ENCODE assay signal across 8 cellular contexts in the genomic region with DNA sequence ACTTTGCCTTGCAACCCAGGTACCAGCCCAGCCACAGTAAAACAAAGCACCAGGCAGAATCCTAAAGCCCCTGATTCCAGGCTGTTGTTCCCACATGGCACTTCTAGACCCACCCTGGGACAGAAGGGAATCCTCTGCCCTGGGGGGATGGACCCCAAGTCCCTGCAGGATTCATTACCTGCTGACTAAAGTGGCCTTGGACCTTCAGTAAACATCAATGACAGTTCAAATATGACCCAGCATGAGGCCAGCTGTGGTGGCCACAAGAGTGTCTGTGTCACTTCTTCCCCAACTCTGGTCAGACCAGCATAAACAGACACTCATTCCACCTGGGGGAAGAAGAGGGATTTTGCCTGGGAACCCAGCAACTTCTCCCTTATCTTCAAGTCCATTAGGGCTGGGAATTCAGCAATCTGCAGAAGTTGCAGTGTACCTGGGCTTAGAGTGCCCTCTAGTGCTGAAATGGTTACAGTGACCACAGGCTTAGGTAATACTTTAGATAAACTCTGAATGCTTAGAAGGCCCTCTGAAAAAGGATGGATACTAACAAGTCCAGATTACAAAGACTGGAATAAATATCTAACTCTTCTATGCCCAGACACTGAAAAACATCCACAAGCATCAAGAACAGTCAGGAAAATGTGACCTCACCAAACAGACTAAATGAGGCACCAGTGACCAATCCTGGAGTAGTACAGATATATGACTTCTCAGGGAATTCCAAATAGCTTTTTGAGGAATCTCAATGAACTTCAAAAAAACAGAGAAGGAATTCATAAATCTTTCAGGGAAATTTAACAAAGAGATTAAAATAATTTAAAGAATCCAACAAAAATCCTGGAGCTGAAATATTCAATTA.
DNase-seq lines count a peak whose midpoint lies in the region; ATAC-seq, FAIRE-seq and TF ChIP-seq lines count a peak whose summit lies in the region.

No MANE protein-coding gene starts in this region.

- H3K4me1 Mint-ChIP-seq in CD8-positive, alpha-beta memory T cell: peaks cover 6 to 25% (median 13%) of the 10 kb centered on the region in 3 donors

- peaks cover 7 to 29% (median 28%) of the 10 kb centered on the region in 3 donors for H3K36me3 Mint-ChIP-seq in CD8-positive, alpha-beta memory T cell

- H3K9me3 Mint-ChIP-seq in CD8-positive, alpha-beta memory T cell: no peaks in the 10 kb centered on the region

- POLR2A ChIA-PET in CD8-positive, alpha-beta memory T cell (lab: Charles Lee): no interaction called here

- H3K4me3 Mint-ChIP-seq in CD8-positive, alpha-beta memory T cell: no peak overlapping the region

- DNase-seq in CD8-positive, alpha-beta memory T cell: peak in 4 of 5 donors; percentile 9 to 49 (median 14)
- peak; percentile 51 for DNase-seq in NCI-H2107 treated with DMSO at 0.1 percent for 48 hours (lab: John Stamatoyannopoulos, UW; ENCODE audit: unreplicated experiment)
- DNase-seq in fibroblast of the conjunctiva (ENCODE audit: low read depth): peak; percentile 56
- DNase-seq in pancreas: peak in 4 of 6 donors; percentile 16 to 61 (median 36)
- no peak for DNase-seq in NCI-H128 (lab: John Stamatoyannopoulos, UW; ENCODE audit: unreplicated experiment)

- no peak overlapping the region for H3K27ac Mint-ChIP-seq in CD8-positive, alpha-beta memory T cell

- no peak overlapping the region for H3K4me3 ChIP-seq in CD8-positive, alpha-beta memory T cell (ENCODE audit: low read length)
- H3K4me3 ChIP-seq in WI38 (ENCODE audit: low read depth, low read length) (no peak overlapping the region), pancreas (no peak overlapping the region)

- ATAC-seq in GM18867 (IDR thresholded peaks at IDR 0.05; ENCODE audit: unreplicated experiment) (peak; percentile 84), HG03045 (IDR thresholded peaks at IDR 0.05; ENCODE audit: unreplicated experiment) (peak; percentile 73), pancreas (peak; percentile 85 to 98 (median 94))

- CTCF ChIA-PET in CD8-positive, alpha-beta memory T cell (lab: Charles Lee): no interaction called here

- H3K27ac ChIP-seq in CD8-positive, alpha-beta memory T cell (ENCODE audit: low read depth, low read length): no peak overlapping the region
- H3K27ac ChIP-seq in pancreas: no peak overlapping the region

- H3K27me3 Mint-ChIP-seq in CD8-positive, alpha-beta memory T cell: no peaks in the 10 kb centered on the region

- no peaks in the 10 kb centered on the region for H3K27me3 ChIP-seq in CD8-positive, alpha-beta memory T cell (ENCODE audit: insufficient read depth, low read length, poor library complexity, severe bottlenecking)
- H3K27me3 ChIP-seq in pancreas: no peaks in the 10 kb centered on the region

- intact Hi-C loops in pancreas (cut with DNase I): no loop called here

- H3K9me3 ChIP-seq in CD8-positive, alpha-beta memory T cell (ENCODE audit: low read length): no peaks in the 10 kb centered on the region
- no peaks in the 10 kb centered on the region for H3K9me3 ChIP-seq in pancreas

- FAIRE-seq in pancreas (lab: Jason Lieb, UNC): no peak

- no peaks in the 10 kb centered on the region for H3K4me1 ChIP-seq in CD8-positive, alpha-beta memory T cell (ENCODE audit: insufficient read depth, low read length)
- H3K4me1 ChIP-seq in pancreas: peaks cover 0 to 10% (median 0%) of the 10 kb centered on the region in 3 donors

- TF ChIP-seq CTCF in WI38 (IDR thresholded peaks at IDR 0.05; ENCODE audit: low read depth, low read length) (peak; percentile 67), pancreas (IDR thresholded peaks at IDR 0.05) (peak; percentile 39 to 64 (median 50))

- H3K36me3 ChIP-seq in CD8-positive, alpha-beta memory T cell (ENCODE audit: insufficient read depth, low read length): no peaks in the 10 kb centered on the region
- no peaks in the 10 kb centered on the region for H3K36me3 ChIP-seq in pancreas
